13 cellular contexts compared by ENCODE assay signal in the genomic region with DNA sequence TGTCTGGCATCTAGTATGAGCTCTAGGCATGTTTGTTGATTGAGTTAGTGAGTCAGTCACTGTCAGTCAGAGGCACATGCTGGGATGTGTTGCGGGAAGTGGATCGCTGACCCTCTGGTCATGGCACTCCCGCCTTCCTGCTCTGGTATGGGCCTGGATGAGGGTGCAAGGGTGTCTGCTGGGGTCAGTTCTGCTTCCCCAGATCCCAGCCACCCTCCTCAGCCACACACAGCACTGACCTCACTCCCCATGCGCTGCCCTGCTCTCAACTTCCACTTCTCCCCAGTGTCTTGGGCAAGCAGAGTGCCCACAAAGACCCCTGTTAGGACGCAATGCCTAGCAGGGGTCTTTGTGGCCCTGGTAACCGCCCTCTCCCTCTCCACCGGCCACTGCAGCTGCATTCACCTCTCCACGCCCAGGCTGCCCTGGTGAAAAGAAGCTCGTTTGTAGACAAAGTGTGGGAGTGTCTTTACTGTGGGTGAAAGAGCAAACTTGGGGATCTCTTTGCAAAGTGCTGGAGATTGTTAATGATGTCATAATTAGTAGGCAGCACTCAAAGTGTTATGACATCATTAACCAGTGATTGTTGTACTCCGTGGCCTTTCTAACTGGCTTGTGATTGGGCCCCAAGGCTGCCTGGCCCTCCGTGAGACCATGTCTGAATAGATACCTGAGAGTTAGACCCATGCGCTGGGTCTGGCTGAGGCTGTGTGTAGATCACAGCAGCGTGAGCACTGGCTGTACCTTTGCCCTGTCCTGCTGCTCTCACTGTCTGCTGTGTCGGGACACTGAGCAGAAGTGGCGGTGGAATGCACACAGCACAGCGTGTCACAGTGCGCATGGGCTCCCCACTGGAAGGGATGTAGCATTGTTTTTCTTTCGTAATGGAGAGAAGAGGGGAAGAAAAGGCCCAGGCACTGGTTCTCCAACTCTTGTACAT.
DNase-seq lines count a peak whose midpoint lies in the region; ATAC-seq and TF ChIP-seq lines count a peak whose summit lies in the region.
"Had no signal": no experiment of that assay in that cellular context is flagged by ENCODE, and none has a peak within 500 bp of the region (broad histone marks: within the 10 kb centered on the region; RNA-seq: fewer than 3 reads in every experiment).

No MANE protein-coding gene starts in this region.

- CTCF ChIA-PET in CD4-positive, alpha-beta T cell (lab: Charles Lee): no interaction called here
- CTCF ChIA-PET in T-cell (lab: Charles Lee): interaction anchor here in 1 of 2 donors (0.6 kb wide), 1 partner anchor 81 kb away, joined by 3 read pairs; no protein-coding TSS in a partner anchor

- H3K36me3 ChIP-seq in left ventricle myocardium inferior (no peaks in the 10 kb centered on the region), osteoblast (ENCODE audit: insufficient read depth, low read length) (no peaks in the 10 kb centered on the region)
- H3K36me3 ChIP-seq: suprapubic skin had no signal

- H3K27ac Mint-ChIP-seq in CD4-positive, alpha-beta T cell: peak overlapping the region; percentile 54
- peak overlapping the region; percentile 70 to 86 for H3K27ac Mint-ChIP-seq in T-cell
- H3K27ac Mint-ChIP-seq in glutamatergic neuron (ENCODE audit: unreplicated experiment): no peak overlapping the region

- H3K27ac ChIP-seq in CD4-positive, alpha-beta T cell (ENCODE audit: low read depth, low read length): peak overlapping the region; percentile 30
- peak overlapping the region; percentile 82 for H3K27ac ChIP-seq in left ventricle myocardium inferior (replicated peaks)
- no peak overlapping the region for H3K27ac ChIP-seq in osteoblast (ENCODE audit: low read depth, low read length)
- H3K27ac ChIP-seq: suprapubic skin had no signal

- no peak for DNase-seq in CD4-positive, alpha-beta T cell
- DNase-seq in T-cell (no peak), left ventricle myocardium inferior (peak; percentile 68), osteoblast (ENCODE audit: insufficient read length, low spot score, missing footprints) (peak; percentile 47), NOMO-1 treated with DMSO at 0.1 percent for 48 hours (lab: John Stamatoyannopoulos, UW; ENCODE audit: unreplicated experiment) (no peak), glutamatergic neuron (no peak)
- no peak for DNase-seq in activated T-cell treated with anti-CD3 and anti-CD28 coated beads, Interleukin-2, amount 50 U/mL, for 1 hour
- DNase-seq: KG1, mesenchymal stem cell, NCI-H1436 treated with DMSO at 0.1 percent for 48 hours, NCI-H526 had no signal

- peak overlapping the region; percentile 36 for H3K4me3 Mint-ChIP-seq in CD4-positive, alpha-beta T cell
- H3K4me3 Mint-ChIP-seq in T-cell (peak overlapping the region in 1 of 3 donors; percentile 16), glutamatergic neuron (ENCODE audit: unreplicated experiment) (no peak overlapping the region)

- no peaks in the 10 kb centered on the region for H3K27me3 ChIP-seq in CD4-positive, alpha-beta T cell (ENCODE audit: control insufficient read depth, insufficient read depth, low read length)
- H3K27me3 ChIP-seq in left ventricle myocardium inferior (ENCODE audit: low read depth): no peaks in the 10 kb centered on the region
- H3K27me3 ChIP-seq in osteoblast (ENCODE audit: insufficient read depth, low read length): no peaks in the 10 kb centered on the region
- H3K27me3 ChIP-seq: suprapubic skin had no signal

- H3K36me3 Mint-ChIP-seq in CD4-positive, alpha-beta T cell (ENCODE audit: low read depth): peaks cover 74% of the 10 kb centered on the region
- H3K36me3 Mint-ChIP-seq in T-cell (peaks cover 57% of the 10 kb centered on the region), glutamatergic neuron (ENCODE audit: unreplicated experiment) (no peaks in the 10 kb centered on the region)

- peaks cover 6% of the 10 kb centered on the region for H3K9me3 ChIP-seq in CD4-positive, alpha-beta T cell (ENCODE audit: control insufficient read depth, low read length)
- H3K9me3 ChIP-seq in left ventricle myocardium inferior (replicated peaks) (peaks cover 6% of the 10 kb centered on the region), osteoblast (ENCODE audit: low read depth, low read length) (no peaks in the 10 kb centered on the region)
- H3K9me3 ChIP-seq: suprapubic skin had no signal

- H3K4me1 Mint-ChIP-seq in CD4-positive, alpha-beta T cell (ENCODE audit: low read depth): peaks cover 66% of the 10 kb centered on the region
- peaks cover 52 to 71% (median 65%) of the 10 kb centered on the region in 3 donors for H3K4me1 Mint-ChIP-seq in T-cell
- no peaks in the 10 kb centered on the region for H3K4me1 Mint-ChIP-seq in glutamatergic neuron (ENCODE audit: low read depth, unreplicated experiment)

- POLR2A ChIA-PET in CD4-positive, alpha-beta T cell (lab: Charles Lee): no interaction called here
- POLR2A ChIA-PET in T-cell (lab: Charles Lee): no interaction called here

- H3K27me3 Mint-ChIP-seq in CD4-positive, alpha-beta T cell: no peaks in the 10 kb centered on the region
- H3K27me3 Mint-ChIP-seq in T-cell: no peaks in the 10 kb centered on the region
- H3K27me3 Mint-ChIP-seq in glutamatergic neuron (ENCODE audit: unreplicated experiment): peaks cover 2% of the 10 kb centered on the region

- no peak for ATAC-seq in CD4-positive, alpha-beta T cell (ENCODE audit: poor library complexity)
- ATAC-seq in T-cell (replicated peaks in 1 of 4) (peak in 1 of 4 experiments; percentile 16), GM21737 (IDR thresholded peaks at IDR 0.05; ENCODE audit: unreplicated experiment) (no peak)

- no peak overlapping the region for H3K4me2 ChIP-seq in osteoblast (ENCODE audit: insufficient read depth, low read length)

- peaks cover 10% of the 10 kb centered on the region for H3K9me3 Mint-ChIP-seq in CD4-positive, alpha-beta T cell
- H3K9me3 Mint-ChIP-seq in T-cell (peaks cover 0 to 17% (median 2%) of the 10 kb centered on the region in 3 donors), glutamatergic neuron (ENCODE audit: unreplicated experiment) (no peaks in the 10 kb centered on the region)

- H3K4me1 ChIP-seq in left ventricle myocardium inferior (peaks cover 37% of the 10 kb centered on the region), osteoblast (ENCODE audit: insufficient read depth, low read length) (no peaks in the 10 kb centered on the region)

- no peak overlapping the region for H2AFZ ChIP-seq in osteoblast (ENCODE audit: low read length)

- no peaks in the 10 kb centered on the region for H3K79me2 ChIP-seq in osteoblast (ENCODE audit: insufficient read depth, low read length)

- TF ChIP-seq CTCF in CD4-positive, alpha-beta T cell (IDR thresholded peaks at IDR 0.05): no peak
- TF ChIP-seq CTCF in left ventricle myocardium inferior (IDR thresholded peaks at IDR 0.05; ENCODE audit: borderline replicate concordance): no peak
- no peak for TF ChIP-seq CTCF in osteoblast (IDR thresholded peaks at IDR 0.05; ENCODE audit: extremely low read depth, low read depth, low read length)
- no peak for TF ChIP-seq CTCF in glutamatergic neuron (IDR thresholded peaks at IDR 0.05; ENCODE audit: partially characterized antibody, unreplicated experiment)

- intact Hi-C loops in CD4-positive, alpha-beta T cell (cut with DNase I, micrococcal nuclease): no loop called here
- intact Hi-C loops in left ventricle myocardium inferior (cut with micrococcal nuclease): loop anchor here (10.0 kb wide), 1 partner anchor 56 kb away; no protein-coding TSS in a partner anchor

- H4K20me1 ChIP-seq in osteoblast (ENCODE audit: insufficient read depth, low read length): no peaks in the 10 kb centered on the region

- H3K4me3 ChIP-seq in left ventricle myocardium inferior: no peak overlapping the region
- no peak overlapping the region for H3K4me3 ChIP-seq in osteoblast (ENCODE audit: insufficient read depth, low read length)
- H3K4me3 ChIP-seq: suprapubic skin had no signal

Comparison
In these comparisons a context has a peak if more than half of its experiments do, and no peak if none do; other contexts are left out.
1. DNase-seq: peak in left ventricle myocardium inferior (single experiment) and osteoblast (single experiment); none in CD4-positive, alpha-beta T cell (0 of 10), T-cell (0 of 34), NOMO-1 treated with DMSO at 0.1 percent for 48 hours (single experiment), glutamatergic neuron (single experiment) and activated T-cell treated with anti-CD3 and anti-CD28 coated beads, Interleukin-2, amount 50 U/mL, for 1 hour (single experiment).